Comparison of ENCODE assay signal across 1 cellular context in the genomic region with DNA sequence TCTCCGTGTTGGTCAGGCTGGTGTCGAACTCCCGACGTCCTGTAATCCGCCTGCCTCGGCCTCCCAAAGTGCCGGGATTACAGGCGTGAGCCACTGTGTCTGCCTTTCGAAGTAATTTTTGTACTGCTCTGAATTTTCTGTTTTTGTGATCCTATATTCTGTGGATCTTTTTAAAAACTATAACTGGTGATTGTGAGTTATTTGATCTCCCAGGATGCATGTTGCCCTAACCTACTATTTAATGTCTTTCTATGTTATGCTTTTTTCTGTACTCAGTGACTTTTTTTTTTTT.
TF ChIP-seq lines count a peak whose summit lies in the region.

No MANE protein-coding gene starts in this region.

TF ChIP-seq in HepG2, 621 proteins besides CTCF, POLR2A, EP300 and RAD21:
- TF ChIP-seq RCOR2 (CRISPR knock-in tag; IDR thresholded peaks at IDR 0.05): no peak
- TF ChIP-seq, protein P1, sequence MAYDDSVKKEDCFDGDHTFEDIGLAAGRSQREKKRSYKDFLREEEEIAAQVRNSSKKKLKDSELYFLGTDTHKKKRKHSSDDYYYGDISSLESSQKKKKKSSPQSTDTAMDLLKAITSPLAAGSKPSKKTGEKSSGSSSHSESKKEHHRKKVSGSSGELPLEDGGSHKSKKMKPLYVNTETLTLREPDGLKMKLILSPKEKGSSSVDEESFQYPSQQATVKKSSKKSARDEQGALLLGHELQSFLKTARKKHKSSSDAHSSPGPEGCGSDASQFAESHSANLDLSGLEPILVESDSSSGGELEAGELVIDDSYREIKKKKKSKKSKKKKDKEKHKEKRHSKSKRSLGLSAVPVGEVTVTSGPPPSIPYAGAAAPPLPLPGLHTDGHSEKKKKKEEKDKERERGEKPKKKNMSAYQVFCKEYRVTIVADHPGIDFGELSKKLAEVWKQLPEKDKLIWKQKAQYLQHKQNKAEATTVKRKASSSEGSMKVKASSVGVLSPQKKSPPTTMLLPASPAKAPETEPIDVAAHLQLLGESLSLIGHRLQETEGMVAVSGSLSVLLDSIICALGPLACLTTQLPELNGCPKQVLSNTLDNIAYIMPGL (CRISPR knock-in tag; IDR thresholded peaks at IDR 0.05; ENCODE audit: borderline replicate concordance in 1 of 2, low read depth in 1 of 2): 0 out of 4 replicates have a peak, but pooled peaks of 1 of the 2 experiments have one; percentile 7
- TF ChIP-seq, protein P2, sequence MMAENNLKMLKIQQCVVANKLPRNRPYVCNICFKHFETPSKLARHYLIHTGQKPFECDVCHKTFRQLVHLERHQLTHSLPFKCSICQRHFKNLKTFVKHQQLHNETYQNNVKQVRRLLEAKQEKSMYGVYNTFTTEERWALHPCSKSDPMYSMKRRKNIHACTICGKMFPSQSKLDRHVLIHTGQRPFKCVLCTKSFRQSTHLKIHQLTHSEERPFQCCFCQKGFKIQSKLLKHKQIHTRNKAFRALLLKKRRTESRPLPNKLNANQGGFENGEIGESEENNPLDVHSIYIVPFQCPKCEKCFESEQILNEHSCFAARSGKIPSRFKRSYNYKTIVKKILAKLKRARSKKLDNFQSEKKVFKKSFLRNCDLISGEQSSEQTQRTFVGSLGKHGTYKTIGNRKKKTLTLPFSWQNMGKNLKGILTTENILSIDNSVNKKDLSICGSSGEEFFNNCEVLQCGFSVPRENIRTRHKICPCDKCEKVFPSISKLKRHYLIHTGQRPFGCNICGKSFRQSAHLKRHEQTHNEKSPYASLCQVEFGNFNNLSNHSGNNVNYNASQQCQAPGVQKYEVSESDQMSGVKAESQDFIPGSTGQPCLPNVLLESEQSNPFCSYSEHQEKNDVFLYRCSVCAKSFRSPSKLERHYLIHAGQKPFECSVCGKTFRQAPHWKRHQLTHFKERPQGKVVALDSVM (CRISPR knock-in tag; IDR thresholded peaks at IDR 0.05): peak; percentile 1; the same call in 1 of the 2 replicates
- TF ChIP-seq, protein P3, sequence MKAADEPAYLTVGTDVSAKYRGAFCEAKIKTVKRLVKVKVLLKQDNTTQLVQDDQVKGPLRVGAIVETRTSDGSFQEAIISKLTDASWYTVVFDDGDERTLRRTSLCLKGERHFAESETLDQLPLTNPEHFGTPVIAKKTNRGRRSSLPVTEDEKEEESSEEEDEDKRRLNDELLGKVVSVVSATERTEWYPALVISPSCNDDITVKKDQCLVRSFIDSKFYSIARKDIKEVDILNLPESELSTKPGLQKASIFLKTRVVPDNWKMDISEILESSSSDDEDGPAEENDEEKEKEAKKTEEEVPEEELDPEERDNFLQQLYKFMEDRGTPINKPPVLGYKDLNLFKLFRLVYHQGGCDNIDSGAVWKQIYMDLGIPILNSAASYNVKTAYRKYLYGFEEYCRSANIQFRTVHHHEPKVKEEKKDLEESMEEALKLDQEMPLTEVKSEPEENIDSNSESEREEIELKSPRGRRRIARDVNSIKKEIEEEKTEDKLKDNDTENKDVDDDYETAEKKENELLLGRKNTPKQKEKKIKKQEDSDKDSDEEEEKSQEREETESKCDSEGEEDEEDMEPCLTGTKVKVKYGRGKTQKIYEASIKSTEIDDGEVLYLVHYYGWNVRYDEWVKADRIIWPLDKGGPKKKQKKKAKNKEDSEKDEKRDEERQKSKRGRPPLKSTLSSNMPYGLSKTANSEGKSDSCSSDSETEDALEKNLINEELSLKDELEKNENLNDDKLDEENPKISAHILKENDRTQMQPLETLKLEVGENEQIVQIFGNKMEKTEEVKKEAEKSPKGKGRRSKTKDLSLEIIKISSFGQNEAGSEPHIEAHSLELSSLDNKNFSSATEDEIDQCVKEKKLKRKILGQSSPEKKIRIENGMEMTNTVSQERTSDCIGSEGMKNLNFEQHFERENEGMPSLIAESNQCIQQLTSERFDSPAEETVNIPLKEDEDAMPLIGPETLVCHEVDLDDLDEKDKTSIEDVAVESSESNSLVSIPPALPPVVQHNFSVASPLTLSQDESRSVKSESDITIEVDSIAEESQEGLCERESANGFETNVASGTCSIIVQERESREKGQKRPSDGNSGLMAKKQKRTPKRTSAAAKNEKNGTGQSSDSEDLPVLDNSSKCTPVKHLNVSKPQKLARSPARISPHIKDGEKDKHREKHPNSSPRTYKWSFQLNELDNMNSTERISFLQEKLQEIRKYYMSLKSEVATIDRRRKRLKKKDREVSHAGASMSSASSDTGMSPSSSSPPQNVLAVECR (CRISPR knock-in tag; IDR thresholded peaks at IDR 0.05; ENCODE audit: borderline replicate concordance): peak; percentile 50; the same call in 1 of the 2 replicates
- TF ChIP-seq ZNF674 (CRISPR knock-in tag; IDR thresholded peaks at IDR 0.05; ENCODE audit: low read depth): 0 out of 2 replicates have a peak, but pooled peaks have one; percentile 46
- no peak for TF ChIP-seq ZNF34 (CRISPR knock-in tag; IDR thresholded peaks at IDR 0.05; ENCODE audit: borderline replicate concordance)
- TF ChIP-seq GFI1 (CRISPR knock-in tag; IDR thresholded peaks at IDR 0.05; ENCODE audit: borderline replicate concordance): no peak
- peak; percentile 61; the same call in 1 of the 2 replicates for TF ChIP-seq TBX2 (CRISPR knock-in tag; IDR thresholded peaks at IDR 0.05; ENCODE audit: borderline replicate concordance)
- 0 out of 2 replicates have a peak, but pooled peaks have one; percentile 13 for TF ChIP-seq MEF2D (CRISPR knock-in tag; IDR thresholded peaks at IDR 0.05)
- TF ChIP-seq, protein P4, sequence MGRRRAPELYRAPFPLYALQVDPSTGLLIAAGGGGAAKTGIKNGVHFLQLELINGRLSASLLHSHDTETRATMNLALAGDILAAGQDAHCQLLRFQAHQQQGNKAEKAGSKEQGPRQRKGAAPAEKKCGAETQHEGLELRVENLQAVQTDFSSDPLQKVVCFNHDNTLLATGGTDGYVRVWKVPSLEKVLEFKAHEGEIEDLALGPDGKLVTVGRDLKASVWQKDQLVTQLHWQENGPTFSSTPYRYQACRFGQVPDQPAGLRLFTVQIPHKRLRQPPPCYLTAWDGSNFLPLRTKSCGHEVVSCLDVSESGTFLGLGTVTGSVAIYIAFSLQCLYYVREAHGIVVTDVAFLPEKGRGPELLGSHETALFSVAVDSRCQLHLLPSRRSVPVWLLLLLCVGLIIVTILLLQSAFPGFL (CRISPR knock-in tag; IDR thresholded peaks at IDR 0.05): no peak
- no peak for TF ChIP-seq YEATS2 (CRISPR knock-in tag; IDR thresholded peaks at IDR 0.05; ENCODE audit: borderline replicate concordance)
- TF ChIP-seq RARG (CRISPR knock-in tag; IDR thresholded peaks at IDR 0.05; ENCODE audit: low read depth): no peak
- TF ChIP-seq, protein P5, sequence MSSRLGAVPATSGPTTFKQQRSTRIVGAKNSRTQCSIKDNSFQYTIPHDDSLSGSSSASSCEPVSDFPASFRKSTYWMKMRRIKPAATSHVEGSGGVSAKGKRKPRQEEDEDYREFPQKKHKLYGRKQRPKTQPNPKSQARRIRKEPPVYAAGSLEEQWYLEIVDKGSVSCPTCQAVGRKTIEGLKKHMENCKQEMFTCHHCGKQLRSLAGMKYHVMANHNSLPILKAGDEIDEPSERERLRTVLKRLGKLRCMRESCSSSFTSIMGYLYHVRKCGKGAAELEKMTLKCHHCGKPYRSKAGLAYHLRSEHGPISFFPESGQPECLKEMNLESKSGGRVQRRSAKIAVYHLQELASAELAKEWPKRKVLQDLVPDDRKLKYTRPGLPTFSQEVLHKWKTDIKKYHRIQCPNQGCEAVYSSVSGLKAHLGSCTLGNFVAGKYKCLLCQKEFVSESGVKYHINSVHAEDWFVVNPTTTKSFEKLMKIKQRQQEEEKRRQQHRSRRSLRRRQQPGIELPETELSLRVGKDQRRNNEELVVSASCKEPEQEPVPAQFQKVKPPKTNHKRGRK (CRISPR knock-in tag; IDR thresholded peaks at IDR 0.05): no peak
- peak; percentile 66; the same call in 1 of the 2 replicates for TF ChIP-seq ZSCAN31 (CRISPR knock-in tag; IDR thresholded peaks at IDR 0.05; ENCODE audit: low read depth)
- TF ChIP-seq, protein P6, sequence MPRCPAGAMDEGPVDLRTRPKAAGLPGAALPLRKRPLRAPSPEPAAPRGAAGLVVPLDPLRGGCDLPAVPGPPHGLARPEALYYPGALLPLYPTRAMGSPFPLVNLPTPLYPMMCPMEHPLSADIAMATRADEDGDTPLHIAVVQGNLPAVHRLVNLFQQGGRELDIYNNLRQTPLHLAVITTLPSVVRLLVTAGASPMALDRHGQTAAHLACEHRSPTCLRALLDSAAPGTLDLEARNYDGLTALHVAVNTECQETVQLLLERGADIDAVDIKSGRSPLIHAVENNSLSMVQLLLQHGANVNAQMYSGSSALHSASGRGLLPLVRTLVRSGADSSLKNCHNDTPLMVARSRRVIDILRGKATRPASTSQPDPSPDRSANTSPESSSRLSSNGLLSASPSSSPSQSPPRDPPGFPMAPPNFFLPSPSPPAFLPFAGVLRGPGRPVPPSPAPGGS (CRISPR knock-in tag; IDR thresholded peaks at IDR 0.05): 0 out of 2 replicates have a peak, but pooled peaks have one; percentile 31
- no peak for TF ChIP-seq NCOA2 (CRISPR knock-in tag; IDR thresholded peaks at IDR 0.05)
- 0 out of 2 replicates have a peak, but pooled peaks have one; percentile 26 for TF ChIP-seq PHF8 (CRISPR knock-in tag; IDR thresholded peaks at IDR 0.05)
- no peak for TF ChIP-seq PAWR (CRISPR knock-in tag; IDR thresholded peaks at IDR 0.05; ENCODE audit: borderline replicate concordance)
- no peak for TF ChIP-seq ZNF543 (CRISPR knock-in tag; IDR thresholded peaks at IDR 0.05)
- no peak for TF ChIP-seq NONO (IDR thresholded peaks at IDR 0.05)
- no peak for TF ChIP-seq NONO (CRISPR knock-in tag; conservative IDR thresholded peaks at IDR 0.05)
- no peak for TF ChIP-seq TCF12 (IDR thresholded peaks at IDR 0.05)
- no peak for TF ChIP-seq TCF12 (CRISPR knock-in tag; IDR thresholded peaks at IDR 0.05)
- TF ChIP-seq ZNF747 (CRISPR knock-in tag; IDR thresholded peaks at IDR 0.05; ENCODE audit: borderline replicate concordance): peak; percentile 48; the same call in 1 of the 2 replicates
- no peak for TF ChIP-seq ZFP41 (CRISPR knock-in tag; IDR thresholded peaks at IDR 0.05; ENCODE audit: borderline replicate concordance)
- peak; percentile 44; the same call in 1 of the 2 replicates for TF ChIP-seq ZNF788 (CRISPR knock-in tag; IDR thresholded peaks at IDR 0.05; ENCODE audit: borderline replicate concordance)
- TF ChIP-seq ZNF350 (CRISPR knock-in tag; IDR thresholded peaks at IDR 0.05; ENCODE audit: borderline replicate concordance, low read depth): peak; percentile 42; the same call in 1 of the 2 replicates
- 0 out of 2 replicates have a peak, but pooled peaks have one; percentile 2 for TF ChIP-seq NR2C2 (CRISPR knock-in tag; IDR thresholded peaks at IDR 0.05; ENCODE audit: borderline replicate concordance)
- TF ChIP-seq, protein P7, sequence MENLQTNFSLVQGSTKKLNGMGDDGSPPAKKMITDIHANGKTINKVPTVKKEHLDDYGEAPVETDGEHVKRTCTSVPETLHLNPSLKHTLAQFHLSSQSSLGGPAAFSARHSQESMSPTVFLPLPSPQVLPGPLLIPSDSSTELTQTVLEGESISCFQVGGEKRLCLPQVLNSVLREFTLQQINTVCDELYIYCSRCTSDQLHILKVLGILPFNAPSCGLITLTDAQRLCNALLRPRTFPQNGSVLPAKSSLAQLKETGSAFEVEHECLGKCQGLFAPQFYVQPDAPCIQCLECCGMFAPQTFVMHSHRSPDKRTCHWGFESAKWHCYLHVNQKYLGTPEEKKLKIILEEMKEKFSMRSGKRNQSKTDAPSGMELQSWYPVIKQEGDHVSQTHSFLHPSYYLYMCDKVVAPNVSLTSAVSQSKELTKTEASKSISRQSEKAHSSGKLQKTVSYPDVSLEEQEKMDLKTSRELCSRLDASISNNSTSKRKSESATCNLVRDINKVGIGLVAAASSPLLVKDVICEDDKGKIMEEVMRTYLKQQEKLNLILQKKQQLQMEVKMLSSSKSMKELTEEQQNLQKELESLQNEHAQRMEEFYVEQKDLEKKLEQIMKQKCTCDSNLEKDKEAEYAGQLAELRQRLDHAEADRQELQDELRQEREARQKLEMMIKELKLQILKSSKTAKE (CRISPR knock-in tag; IDR thresholded peaks at IDR 0.05; ENCODE audit: borderline replicate concordance): no peak
- TF ChIP-seq DR1 (CRISPR knock-in tag; IDR thresholded peaks at IDR 0.05): no peak
- no peak for TF ChIP-seq ZNF431 (CRISPR knock-in tag; IDR thresholded peaks at IDR 0.05; ENCODE audit: borderline replicate concordance, low read depth)
- TF ChIP-seq ZBTB8A (CRISPR knock-in tag; IDR thresholded peaks at IDR 0.05; ENCODE audit: borderline replicate concordance, low read depth): 0 out of 2 replicates have a peak, but pooled peaks have one; percentile 14
- no peak for TF ChIP-seq NFYB (CRISPR knock-in tag; IDR thresholded peaks at IDR 0.05)
- TF ChIP-seq THAP11 (CRISPR knock-in tag; IDR thresholded peaks at IDR 0.05): no peak
